In genomic region chr16:78184554-78185183, GRCh38 we compare ENCODE assay signal across 10 cellular contexts.
A peak's percentile ranks its signal among the peaks of the same experiment; 100 is the strongest.
DNase-seq lines count a peak whose midpoint lies in the region; ATAC-seq, FAIRE-seq and TF ChIP-seq lines count a peak whose summit lies in the region.
"Had no signal": no experiment of that assay in that cellular context is flagged by ENCODE, and none has a peak within 500 bp of the region (broad histone marks: within the 10 kb centered on the region; RNA-seq: fewer than 3 reads in every experiment).

No MANE protein-coding gene starts in this region.

- peaks cover 5% of the 10 kb centered on the region for H3K36me3 Mint-ChIP-seq in T-helper 17 cell (ENCODE audit: low read depth)
- H3K36me3 Mint-ChIP-seq: activated CD8-positive, alpha-beta memory T cell treated with anti-CD3 and anti-CD28 coated beads, Interleukin-2, amount 10 ng/mL, durations not matched to agents 7 days and 5 days had no signal

- H3K4me3 ChIP-seq in pancreas, result no peak overlapping the region

- no peak for TF ChIP-seq CTCF in pancreas (IDR thresholded peaks at IDR 0.05)

- H3K27ac Mint-ChIP-seq in T-helper 17 cell, result no peak overlapping the region
- H3K27ac Mint-ChIP-seq: activated CD8-positive, alpha-beta memory T cell treated with anti-CD3 and anti-CD28 coated beads, Interleukin-2, amount 10 ng/mL, durations not matched to agents 7 days and 5 days had no signal

- 36 to 45% methylated on average over 7 of the region's 7 CpGs for WGBS in pancreas, 2 donors

- no peaks in the 10 kb centered on the region for H3K27me3 ChIP-seq in pancreas

- H3K36me3 ChIP-seq in pancreas, result no peaks in the 10 kb centered on the region

- intact Hi-C loops in pancreas (cut with DNase I) (no loop called here), Right ventricle myocardium inferior (cut with DNase I) (no loop called here)

- no peaks in the 10 kb centered on the region for H3K27me3 Mint-ChIP-seq in T-helper 17 cell
- H3K27me3 Mint-ChIP-seq: activated CD8-positive, alpha-beta memory T cell treated with anti-CD3 and anti-CD28 coated beads, Interleukin-2, amount 10 ng/mL, durations not matched to agents 7 days and 5 days had no signal

- peaks cover 13% of the 10 kb centered on the region for H3K4me1 Mint-ChIP-seq in T-helper 17 cell
- H3K4me1 Mint-ChIP-seq: activated CD8-positive, alpha-beta memory T cell treated with anti-CD3 and anti-CD28 coated beads, Interleukin-2, amount 10 ng/mL, durations not matched to agents 7 days and 5 days had no signal

- FAIRE-seq in pancreas (lab: Jason Lieb, UNC), result peak; percentile 26

- no peaks in the 10 kb centered on the region for H3K9me3 ChIP-seq in pancreas
- no peaks in the 10 kb centered on the region for H3K9me3 ChIP-seq in T-helper 17 cell (ENCODE audit: control insufficient read depth, low read length, poor library complexity, severe bottlenecking)

- H3K27ac ChIP-seq in pancreas, result no peak overlapping the region

- H3K4me1 ChIP-seq in pancreas, result no peaks in the 10 kb centered on the region

- H3K4me3 Mint-ChIP-seq in T-helper 17 cell, result no peak overlapping the region
- H3K4me3 Mint-ChIP-seq: activated CD8-positive, alpha-beta memory T cell treated with anti-CD3 and anti-CD28 coated beads, Interleukin-2, amount 10 ng/mL, durations not matched to agents 7 days and 5 days had no signal

- peak in 3 of 4 donors; percentile 22 to 73 (median 31) for ATAC-seq in pancreas
- no peak for ATAC-seq in T-helper 17 cell
- ATAC-seq in Right ventricle myocardium inferior, result no peak
- ATAC-seq: activated CD8-positive, alpha-beta memory T cell treated with anti-CD3 and anti-CD28 coated beads, Interleukin-2, amount 10 ng/mL, durations not matched to agents 7 days and 5 days had no signal

- DNase-seq in Daoy (ENCODE audit: low read depth), result peak; percentile 30
- DNase-seq in NCI-H2029 treated with DMSO at 0.1 percent for 48 hours (lab: John Stamatoyannopoulos, UW), result peak; percentile 32
- DNase-seq in cerebellar cortex (ENCODE audit: low spot score), result peak; percentile 50
- no peak for DNase-seq in pancreas
- no peak for DNase-seq in activated CD4-positive, alpha-beta T cell treated with anti-CD3 and anti-CD28 coated beads for 1 hour
- no peak for DNase-seq in T-helper 17 cell
- DNase-seq in epidermal melanocyte (ENCODE audit: insufficient read length, low spot score), result no peak
- DNase-seq in Right ventricle myocardium inferior (ENCODE audit: missing footprints), result no peak
- DNase-seq: activated CD8-positive, alpha-beta memory T cell treated with anti-CD3 and anti-CD28 coated beads, Interleukin-2, amount 10 ng/mL, durations not matched to agents 7 days and 5 days; GF-D8 had no signal

Comparison
In these comparisons a context has a peak if more than half of its experiments do, and no peak if none do; other contexts are left out.
1. DNase-seq: peak in Daoy (single experiment), NCI-H2029 treated with DMSO at 0.1 percent for 48 hours (single experiment) and cerebellar cortex (single experiment); none in pancreas (0 of 6), activated CD4-positive, alpha-beta T cell treated with anti-CD3 and anti-CD28 coated beads for 1 hour (single experiment), T-helper 17 cell (0 of 3), epidermal melanocyte (single experiment) and Right ventricle myocardium inferior (single experiment).
2. ATAC-seq: peak in pancreas (3 of 4); none in T-helper 17 cell (single experiment) and Right ventricle myocardium inferior (single experiment).